Comparison of ENCODE assay signal across 15 cellular contexts in the genomic region with DNA sequence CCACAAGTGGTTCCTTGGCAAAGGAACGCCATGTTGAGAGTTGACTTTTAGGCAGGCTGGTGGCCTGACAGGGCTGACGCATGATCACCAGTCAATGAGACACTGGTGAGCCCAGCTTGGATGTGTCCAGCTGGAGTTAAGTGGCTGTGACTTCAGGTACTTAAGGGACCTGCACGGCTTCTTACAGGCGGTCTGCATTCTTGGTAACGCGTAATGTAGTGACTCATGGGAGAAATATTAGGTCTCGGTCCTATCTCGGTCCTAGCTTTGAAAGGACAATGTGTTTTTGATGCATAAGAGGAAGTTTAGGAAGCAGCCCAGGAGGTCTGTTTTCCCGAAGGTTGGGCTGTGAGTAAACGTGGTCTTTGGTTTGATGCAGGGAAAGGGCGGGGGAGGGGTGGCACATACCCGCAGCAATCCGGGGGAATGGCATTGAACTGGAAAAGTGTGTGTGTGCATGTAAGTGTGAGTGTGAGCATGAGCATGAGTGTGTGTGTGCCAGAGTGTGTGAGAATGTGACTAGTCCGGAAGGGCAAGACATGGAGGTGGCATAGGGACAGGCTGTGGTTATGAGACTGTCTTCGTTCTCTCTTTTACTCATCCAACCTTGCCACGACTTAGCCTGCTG. TPM values are rescaled to one million over a fixed set of nuclear protein-coding genes. Genes with fewer than 3 reads are reported as not detected.
DNase-seq lines count a peak whose midpoint lies in the region; ATAC-seq, FAIRE-seq and TF ChIP-seq lines count a peak whose summit lies in the region.
"Had no signal": no experiment of that assay in that cellular context is flagged by ENCODE, and none has a peak within 500 bp of the region (broad histone marks: within the 10 kb centered on the region; RNA-seq: fewer than 3 reads in every experiment).

No MANE protein-coding gene starts in this region.

- FAIRE-seq in A549 (lab: Jason Lieb, UNC), result no peak

- no TSS peak for BruUV-seq in HCT116 (replicated peaks; lab: Mats Ljungman, UMichigan)

- ATAC-seq in A549, result peak; percentile 60 to 62
- ATAC-seq in HCT116, result peak; percentile 86
- ATAC-seq in activated T-helper 17 cell treated with anti-CD3 and anti-CD28 coated beads, Interleukin-2, amount 50 U/mL, for 72 hours (replicated peaks), result peak; percentile 95
- ATAC-seq in HG03159 (IDR thresholded peaks at IDR 0.05; ENCODE audit: unreplicated experiment), result no peak
- no peak for ATAC-seq in T-helper 17 cell
- no peak for ATAC-seq in HG03469 (IDR thresholded peaks at IDR 0.05; ENCODE audit: unreplicated experiment)

- H3K4me1 Mint-ChIP-seq in activated T-helper 17 cell treated with anti-CD3 and anti-CD28 coated beads, Interleukin-2, amount 50 U/mL, for 72 hours, result no peaks in the 10 kb centered on the region
- no peaks in the 10 kb centered on the region for H3K4me1 Mint-ChIP-seq in T-helper 17 cell
- H3K4me1 Mint-ChIP-seq: activated naive CD4-positive, alpha-beta T cell treated with anti-CD3 and anti-CD28 coated beads, Interleukin-2, amount 10 ng/mL, durations not matched to agents 7 days and 5 days; CD4-positive, CD25-positive, alpha-beta regulatory T cell had no signal

- peak; percentile 44 to 61 for DNase-seq in A549 (ENCODE audit: low read depth in 1 of 2, low spot score in 1 of 2)
- peak; percentile 91 for DNase-seq in HCT116 (ENCODE audit: low read depth, low spot score)
- DNase-seq in kidney epithelial cell (ENCODE audit: low read depth), result peak; percentile 89
- no peak for DNase-seq in retina
- no peak for DNase-seq in T-helper 17 cell
- DNase-seq: activated naive CD4-positive, alpha-beta T cell treated with anti-CD3 and anti-CD28 coated beads, Interleukin-2, amount 10 ng/mL, durations not matched to agents 7 days and 5 days; CD4-positive, CD25-positive, alpha-beta regulatory T cell; erythroblast; NCI-H526 treated with DMSO at 0.1 percent for 48 hours; substantia nigra; T-helper 9 cell had no signal

- H3K36me3 ChIP-seq in HCT116 (ENCODE audit: control insufficient read depth in 1 of 2, insufficient read depth in 2 of 2, low read length in 2 of 2) (no peaks in the 10 kb centered on the region), kidney epithelial cell (ENCODE audit: control insufficient read depth, insufficient read depth, low read length) (no peaks in the 10 kb centered on the region)

- H3K9me3 ChIP-seq in A549 (no peaks in the 10 kb centered on the region), HCT116 (ENCODE audit: control insufficient read depth in 1 of 2, insufficient read depth in 1 of 2, low read depth in 1 of 2, low read length in 2 of 2) (no peaks in the 10 kb centered on the region), T-helper 17 cell (ENCODE audit: control insufficient read depth, low read length, poor library complexity, severe bottlenecking) (no peaks in the 10 kb centered on the region)

- POLR2A ChIA-PET in A549 (lab: Yijun Ruan, JAX) (no interaction called here), HCT116 (lab: Charles Lee) (interaction anchor here (0.7 to 1.5 kb wide), 3 partner anchors 23 to 160 kb away, joined by 3 to 4 read pairs (median 4); no protein-coding TSS in a partner anchor)

- TF ChIP-seq CTCF in A549 (IDR thresholded peaks at IDR 0.05), result no peak
- no peak for TF ChIP-seq CTCF in HCT116 (IDR thresholded peaks at IDR 0.05 in 2 of 3, conservative IDR thresholded peaks at IDR 0.05 in 1 of 3; ENCODE audit: borderline replicate concordance in 1 of 3, insufficient read depth in 1 of 3, low read depth in 2 of 3, low read length in 2 of 3)
- no peak for TF ChIP-seq CTCF in kidney epithelial cell (IDR thresholded peaks at IDR 0.05; ENCODE audit: insufficient read depth, low read length, poor library complexity, severe bottlenecking)

- H3K9me3 Mint-ChIP-seq in activated T-helper 17 cell treated with anti-CD3 and anti-CD28 coated beads, Interleukin-2, amount 50 U/mL, for 72 hours, result no peaks in the 10 kb centered on the region
- H3K9me3 Mint-ChIP-seq: activated naive CD4-positive, alpha-beta T cell treated with anti-CD3 and anti-CD28 coated beads, Interleukin-2, amount 10 ng/mL, durations not matched to agents 7 days and 5 days had no signal

- H3K27ac ChIP-seq in A549 (peak overlapping the region; percentile 48 to 54; a peak in 5 of 6 replicates), HCT116 (ENCODE audit: low read depth, low read length) (peak overlapping the region; percentile 67)
- H3K27ac ChIP-seq: KMS-11 had no signal

- peak overlapping the region; percentile 87 for H2AFZ ChIP-seq in HCT116 (ENCODE audit: low read depth, low read length, poor library complexity, severe bottlenecking)

- H3K4me2 ChIP-seq in A549 (peak overlapping the region; percentile 69), HCT116 (ENCODE audit: low read length) (peak overlapping the region; percentile 87)
- H3K4me2 ChIP-seq: KMS-11 had no signal

- 23% methylated on average over 15 of the region's 16 CpGs for WGBS in A549 (ENCODE audit: missing lambda C conversion rate)

- H3K4me3 ChIP-seq in A549, result 0 out of 3 replicates have a peak overlapping the region, but pooled peaks have one; percentile 5
- H3K4me3 ChIP-seq in HCT116 (replicated peaks in 1 of 2; ENCODE audit: low read depth in 1 of 2, low read length in 2 of 2), result peak overlapping the region; percentile 28 to 56
- H3K4me3 ChIP-seq in kidney epithelial cell (ENCODE audit: low read depth, low read length), result no peak overlapping the region

- peak overlapping the region; percentile 48 for H3K9ac ChIP-seq in HCT116 (ENCODE audit: low read length)
- H3K9ac ChIP-seq: KMS-11 had no signal

- CTCF ChIA-PET in A549 (lab: Yijun Ruan, JAX) (no interaction called here), HCT116 (lab: Charles Lee) (interaction anchor here (1.1 kb wide), 1 partner anchor 69 kb away, joined by 4 read pairs; a partner anchor contains a TSS)

- intact Hi-C loops in HCT116 (cut with micrococcal nuclease), result loop anchor here (2.0 kb wide), 1 partner anchor 58 kb away; no protein-coding TSS in a partner anchor

- TF ChIP-seq POLR2A in A549 (IDR thresholded peaks at IDR 0.05; ENCODE audit: low read length) (no peak), HCT116 (IDR thresholded peaks at IDR 0.05; ENCODE audit: borderline replicate concordance, extremely low read depth, insufficient read depth, insufficient read length) (no peak)

- no peak overlapping the region for H3K4me3 Mint-ChIP-seq in activated T-helper 17 cell treated with anti-CD3 and anti-CD28 coated beads, Interleukin-2, amount 50 U/mL, for 72 hours
- no peak overlapping the region for H3K4me3 Mint-ChIP-seq in T-helper 17 cell
- H3K4me3 Mint-ChIP-seq: activated naive CD4-positive, alpha-beta T cell treated with anti-CD3 and anti-CD28 coated beads, Interleukin-2, amount 10 ng/mL, durations not matched to agents 7 days and 5 days; CD4-positive, CD25-positive, alpha-beta regulatory T cell had no signal

- no peaks in the 10 kb centered on the region for H3K36me3 Mint-ChIP-seq in activated T-helper 17 cell treated with anti-CD3 and anti-CD28 coated beads, Interleukin-2, amount 50 U/mL, for 72 hours (ENCODE audit: low read depth)
- H3K36me3 Mint-ChIP-seq in T-helper 17 cell (ENCODE audit: low read depth), result no peaks in the 10 kb centered on the region
- H3K36me3 Mint-ChIP-seq: activated naive CD4-positive, alpha-beta T cell treated with anti-CD3 and anti-CD28 coated beads, Interleukin-2, amount 10 ng/mL, durations not matched to agents 7 days and 5 days; CD4-positive, CD25-positive, alpha-beta regulatory T cell had no signal

- H3K9me2 ChIP-seq in HCT116 (ENCODE audit: insufficient read depth), result no peaks in the 10 kb centered on the region

- RAD21 ChIA-PET in HCT116 (lab: Charles Lee; ENCODE audit: low non-redundant PET in 1 of 2, low total read pairs in 2 of 2, uncharacterized antibody in 2 of 2, unreplicated experiment in 2 of 2), result interaction anchor here (0.6 to 1.1 kb wide), 6 partner anchors 29 to 608 kb away, joined by 3 to 6 read pairs (median 4); a partner anchor contains a TSS

- no peak overlapping the region for H3K27ac Mint-ChIP-seq in activated T-helper 17 cell treated with anti-CD3 and anti-CD28 coated beads, Interleukin-2, amount 50 U/mL, for 72 hours
- H3K27ac Mint-ChIP-seq in T-helper 17 cell, result no peak overlapping the region
- H3K27ac Mint-ChIP-seq: activated naive CD4-positive, alpha-beta T cell treated with anti-CD3 and anti-CD28 coated beads, Interleukin-2, amount 10 ng/mL, durations not matched to agents 7 days and 5 days; CD4-positive, CD25-positive, alpha-beta regulatory T cell had no signal

- H3K27me3 Mint-ChIP-seq in activated T-helper 17 cell treated with anti-CD3 and anti-CD28 coated beads, Interleukin-2, amount 50 U/mL, for 72 hours, result peaks cover 16% of the 10 kb centered on the region
- peaks cover 56% of the 10 kb centered on the region for H3K27me3 Mint-ChIP-seq in T-helper 17 cell

- no peaks in the 10 kb centered on the region for H3K79me2 ChIP-seq in HCT116 (ENCODE audit: insufficient read depth, low read length)

- no peaks in the 10 kb centered on the region for H4K20me1 ChIP-seq in HCT116 (ENCODE audit: insufficient read depth)

- H3K27me3 ChIP-seq in HCT116 (ENCODE audit: insufficient read depth, low read length) (peaks cover 8% of the 10 kb centered on the region; the same call in 1 of the 2 replicates), kidney epithelial cell (ENCODE audit: control insufficient read depth, insufficient read depth, low read length) (peaks cover 15% of the 10 kb centered on the region)

- peaks cover 23% of the 10 kb centered on the region for H3K4me1 ChIP-seq in A549
- peaks cover 21 to 45% of the 10 kb centered on the region in 2 experiments for H3K4me1 ChIP-seq in HCT116 (ENCODE audit: control insufficient read depth in 1 of 2, insufficient read depth in 2 of 2, low read length in 2 of 2)

- TF ChIP-seq RAD21 in A549 (conservative IDR thresholded peaks at IDR 0.05 in 1 of 2, IDR thresholded peaks at IDR 0.05 in 1 of 2), result no peak
- TF ChIP-seq RAD21 in HCT116 (IDR thresholded peaks at IDR 0.05; ENCODE audit: low read depth), result no peak

- no peak for TF ChIP-seq EP300 in A549 (IDR thresholded peaks at IDR 0.05)

TF ChIP-seq in A549, 52 proteins besides CTCF, POLR2A, EP300 and RAD21 (continues in another document):
- TF ChIP-seq NFE2L2 (conservative IDR thresholded peaks at IDR 0.05; ENCODE audit: low read length), result no peak
- no peak for TF ChIP-seq RCOR1 (IDR thresholded peaks at IDR 0.05; ENCODE audit: low read depth, low read length)

TF ChIP-seq in HCT116, 20 proteins besides CTCF, POLR2A, EP300 and RAD21 (continues in another document):
- TF ChIP-seq POLR2AphosphoS5 (IDR thresholded peaks at IDR 0.05; ENCODE audit: low read depth, low read length), result peak; percentile 44; the same call in 1 of the 2 replicates

RNA-seq across cellular contexts. Expression of a gene that starts 55.3 kb away (rescaled TPM):
- 0.86 and 0.89 TPM in 2 replicates for polyA plus RNA-seq in A549 (2011; rRNA removed)
- polyA plus RNA-seq in A549 (2012; cell fraction: cytosol; rRNA removed), result 1.6 and 2.9 TPM in 2 replicates
- polyA plus RNA-seq in A549 (2012; cell fraction: nucleus; rRNA removed), result 3.1 and 5.0 TPM in 2 replicates
- 1.6 to 2.6 TPM (median 2.3 TPM) in 3 replicates for polyA plus RNA-seq in A549 (2017; fragmentation: RNase III; extraction: RNeasy Plus Mini Kit Qiagen cat#74134 plus additional on column Dnase treatment)
- polyA minus RNA-seq in A549 (2011; rRNA and poly(A)+ RNA removed), result 0.41 and 0.44 TPM in 2 replicates
- 6.8 TPM for total RNA-seq in HCT116 (2021; ENCODE audit: unreplicated experiment)
- 6.0 TPM in 2 replicates for polyA plus RNA-seq in HCT116 (2012)
- 10 to 100 TPM in 1 of 2 donors, 1 to 10 TPM in 1; 7.1 to 32.6 TPM for total RNA-seq in activated T-helper 17 cell treated with anti-CD3 and anti-CD28 coated beads, Interleukin-2, amount 50 U/mL, for 72 hours
- total RNA-seq in kidney epithelial cell, result 1.7 and 2.7 TPM in 2 replicates
- 1 to 10 TPM; 2.9 to 5.5 TPM for total RNA-seq in T-helper 17 cell

Comparison
In these comparisons a context has a peak if more than half of its experiments do, and no peak if none do; other contexts are left out.
1. ATAC-seq: peak in A549 (2 of 2), HCT116 (single experiment) and activated T-helper 17 cell treated with anti-CD3 and anti-CD28 coated beads, Interleukin-2, amount 50 U/mL, for 72 hours (single experiment); none in HG03159 (single experiment), T-helper 17 cell (single experiment) and HG03469 (single experiment).
2. DNase-seq: peak in A549 (2 of 2), HCT116 (single experiment) and kidney epithelial cell (single experiment); none in retina (single experiment) and T-helper 17 cell (0 of 3).